Comparison of ENCODE assay signal across 2 cellular contexts in the genomic region with DNA sequence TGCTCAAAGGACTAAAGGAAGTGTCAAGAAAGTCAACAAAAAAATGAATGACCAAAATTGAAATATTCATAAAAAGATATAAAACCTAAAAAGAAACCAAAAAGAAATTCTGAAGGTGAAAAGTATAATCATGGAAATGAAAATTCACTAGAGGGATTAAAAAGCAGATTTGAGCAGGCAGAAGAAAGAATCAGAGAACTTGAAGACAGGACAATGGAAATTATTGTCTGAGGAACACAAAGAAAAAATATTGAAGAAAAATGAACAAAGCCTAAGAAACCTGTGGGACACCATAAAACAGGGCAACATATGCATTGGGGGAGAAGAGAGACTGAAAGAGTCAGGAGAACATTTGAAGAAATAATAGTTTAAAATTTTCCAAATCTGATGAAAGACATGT.
TF ChIP-seq lines count a peak whose summit lies in the region.

No MANE protein-coding gene starts in this region.

TF ChIP-seq in SK-N-SH treated with all-trans-retinoic acid at 6 μM for 48 hours, 23 proteins besides CTCF, POLR2A, EP300 and RAD21 (continued from another document):
- TF ChIP-seq, protein P1, sequence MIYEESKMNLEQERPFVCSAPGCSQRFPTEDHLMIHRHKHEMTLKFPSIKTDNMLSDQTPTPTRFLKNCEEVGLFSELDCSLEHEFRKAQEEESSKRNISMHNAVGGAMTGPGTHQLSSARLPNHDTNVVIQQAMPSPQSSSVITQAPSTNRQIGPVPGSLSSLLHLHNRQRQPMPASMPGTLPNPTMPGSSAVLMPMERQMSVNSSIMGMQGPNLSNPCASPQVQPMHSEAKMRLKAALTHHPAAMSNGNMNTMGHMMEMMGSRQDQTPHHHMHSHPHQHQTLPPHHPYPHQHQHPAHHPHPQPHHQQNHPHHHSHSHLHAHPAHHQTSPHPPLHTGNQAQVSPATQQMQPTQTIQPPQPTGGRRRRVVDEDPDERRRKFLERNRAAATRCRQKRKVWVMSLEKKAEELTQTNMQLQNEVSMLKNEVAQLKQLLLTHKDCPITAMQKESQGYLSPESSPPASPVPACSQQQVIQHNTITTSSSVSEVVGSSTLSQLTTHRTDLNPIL (CRISPR knock-in tag; IDR thresholded peaks at IDR 0.05; ENCODE audit: low read depth) = no peak
- TF ChIP-seq SNAI2 (CRISPR knock-in tag; IDR thresholded peaks at IDR 0.05) = no peak
- TF ChIP-seq, protein P2, sequence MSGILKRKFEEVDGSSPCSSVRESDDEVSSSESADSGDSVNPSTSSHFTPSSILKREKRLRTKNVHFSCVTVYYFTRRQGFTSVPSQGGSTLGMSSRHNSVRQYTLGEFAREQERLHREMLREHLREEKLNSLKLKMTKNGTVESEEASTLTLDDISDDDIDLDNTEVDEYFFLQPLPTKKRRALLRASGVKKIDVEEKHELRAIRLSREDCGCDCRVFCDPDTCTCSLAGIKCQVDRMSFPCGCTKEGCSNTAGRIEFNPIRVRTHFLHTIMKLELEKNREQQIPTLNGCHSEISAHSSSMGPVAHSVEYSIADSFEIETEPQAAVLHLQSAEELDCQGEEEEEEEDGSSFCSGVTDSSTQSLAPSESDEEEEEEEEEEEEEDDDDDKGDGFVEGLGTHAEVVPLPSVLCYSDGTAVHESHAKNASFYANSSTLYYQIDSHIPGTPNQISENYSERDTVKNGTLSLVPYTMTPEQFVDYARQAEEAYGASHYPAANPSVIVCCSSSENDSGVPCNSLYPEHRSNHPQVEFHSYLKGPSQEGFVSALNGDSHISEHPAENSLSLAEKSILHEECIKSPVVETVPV (CRISPR knock-in tag; IDR thresholded peaks at IDR 0.05) = no peak
- peak; percentile 85 for TF ChIP-seq ZFP30 (CRISPR knock-in tag; IDR thresholded peaks at IDR 0.05)
- TF ChIP-seq, protein P3, sequence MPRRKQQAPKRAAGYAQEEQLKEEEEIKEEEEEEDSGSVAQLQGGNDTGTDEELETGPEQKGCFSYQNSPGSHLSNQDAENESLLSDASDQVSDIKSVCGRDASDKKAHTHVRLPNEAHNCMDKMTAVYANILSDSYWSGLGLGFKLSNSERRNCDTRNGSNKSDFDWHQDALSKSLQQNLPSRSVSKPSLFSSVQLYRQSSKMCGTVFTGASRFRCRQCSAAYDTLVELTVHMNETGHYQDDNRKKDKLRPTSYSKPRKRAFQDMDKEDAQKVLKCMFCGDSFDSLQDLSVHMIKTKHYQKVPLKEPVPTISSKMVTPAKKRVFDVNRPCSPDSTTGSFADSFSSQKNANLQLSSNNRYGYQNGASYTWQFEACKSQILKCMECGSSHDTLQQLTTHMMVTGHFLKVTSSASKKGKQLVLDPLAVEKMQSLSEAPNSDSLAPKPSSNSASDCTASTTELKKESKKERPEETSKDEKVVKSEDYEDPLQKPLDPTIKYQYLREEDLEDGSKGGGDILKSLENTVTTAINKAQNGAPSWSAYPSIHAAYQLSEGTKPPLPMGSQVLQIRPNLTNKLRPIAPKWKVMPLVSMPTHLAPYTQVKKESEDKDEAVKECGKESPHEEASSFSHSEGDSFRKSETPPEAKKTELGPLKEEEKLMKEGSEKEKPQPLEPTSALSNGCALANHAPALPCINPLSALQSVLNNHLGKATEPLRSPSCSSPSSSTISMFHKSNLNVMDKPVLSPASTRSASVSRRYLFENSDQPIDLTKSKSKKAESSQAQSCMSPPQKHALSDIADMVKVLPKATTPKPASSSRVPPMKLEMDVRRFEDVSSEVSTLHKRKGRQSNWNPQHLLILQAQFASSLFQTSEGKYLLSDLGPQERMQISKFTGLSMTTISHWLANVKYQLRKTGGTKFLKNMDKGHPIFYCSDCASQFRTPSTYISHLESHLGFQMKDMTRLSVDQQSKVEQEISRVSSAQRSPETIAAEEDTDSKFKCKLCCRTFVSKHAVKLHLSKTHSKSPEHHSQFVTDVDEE (CRISPR knock-in tag; IDR thresholded peaks at IDR 0.05) = no peak
- TF ChIP-seq TCF4 (CRISPR knock-in tag; IDR thresholded peaks at IDR 0.05; ENCODE audit: borderline replicate concordance) = no peak
TF ChIP-seq in SK-N-SH treated with all-trans-retinoic acid at 6 μM for 48 hours: peak in this region for 1.

TF ChIP-seq in SK-N-SH, 30 proteins besides CTCF, POLR2A, EP300 and RAD21 (continued from another document):
- TF ChIP-seq, protein P4, sequence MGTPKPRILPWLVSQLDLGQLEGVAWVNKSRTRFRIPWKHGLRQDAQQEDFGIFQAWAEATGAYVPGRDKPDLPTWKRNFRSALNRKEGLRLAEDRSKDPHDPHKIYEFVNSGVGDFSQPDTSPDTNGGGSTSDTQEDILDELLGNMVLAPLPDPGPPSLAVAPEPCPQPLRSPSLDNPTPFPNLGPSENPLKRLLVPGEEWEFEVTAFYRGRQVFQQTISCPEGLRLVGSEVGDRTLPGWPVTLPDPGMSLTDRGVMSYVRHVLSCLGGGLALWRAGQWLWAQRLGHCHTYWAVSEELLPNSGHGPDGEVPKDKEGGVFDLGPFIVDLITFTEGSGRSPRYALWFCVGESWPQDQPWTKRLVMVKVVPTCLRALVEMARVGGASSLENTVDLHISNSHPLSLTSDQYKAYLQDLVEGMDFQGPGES (IDR thresholded peaks at IDR 0.05; ENCODE audit: low read depth, low read length) = no peak
- TF ChIP-seq, protein P5, sequence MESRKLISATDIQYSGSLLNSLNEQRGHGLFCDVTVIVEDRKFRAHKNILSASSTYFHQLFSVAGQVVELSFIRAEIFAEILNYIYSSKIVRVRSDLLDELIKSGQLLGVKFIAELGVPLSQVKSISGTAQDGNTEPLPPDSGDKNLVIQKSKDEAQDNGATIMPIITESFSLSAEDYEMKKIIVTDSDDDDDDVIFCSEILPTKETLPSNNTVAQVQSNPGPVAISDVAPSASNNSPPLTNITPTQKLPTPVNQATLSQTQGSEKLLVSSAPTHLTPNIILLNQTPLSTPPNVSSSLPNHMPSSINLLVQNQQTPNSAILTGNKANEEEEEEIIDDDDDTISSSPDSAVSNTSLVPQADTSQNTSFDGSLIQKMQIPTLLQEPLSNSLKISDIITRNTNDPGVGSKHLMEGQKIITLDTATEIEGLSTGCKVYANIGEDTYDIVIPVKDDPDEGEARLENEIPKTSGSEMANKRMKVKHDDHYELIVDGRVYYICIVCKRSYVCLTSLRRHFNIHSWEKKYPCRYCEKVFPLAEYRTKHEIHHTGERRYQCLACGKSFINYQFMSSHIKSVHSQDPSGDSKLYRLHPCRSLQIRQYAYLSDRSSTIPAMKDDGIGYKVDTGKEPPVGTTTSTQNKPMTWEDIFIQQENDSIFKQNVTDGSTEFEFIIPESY (IDR thresholded peaks at IDR 0.05; ENCODE audit: borderline replicate concordance, low read depth) = no peak
- no peak for TF ChIP-seq TAF1 (IDR thresholded peaks at IDR 0.05; ENCODE audit: borderline replicate concordance, low read depth, low read length)
- TF ChIP-seq, protein P6, sequence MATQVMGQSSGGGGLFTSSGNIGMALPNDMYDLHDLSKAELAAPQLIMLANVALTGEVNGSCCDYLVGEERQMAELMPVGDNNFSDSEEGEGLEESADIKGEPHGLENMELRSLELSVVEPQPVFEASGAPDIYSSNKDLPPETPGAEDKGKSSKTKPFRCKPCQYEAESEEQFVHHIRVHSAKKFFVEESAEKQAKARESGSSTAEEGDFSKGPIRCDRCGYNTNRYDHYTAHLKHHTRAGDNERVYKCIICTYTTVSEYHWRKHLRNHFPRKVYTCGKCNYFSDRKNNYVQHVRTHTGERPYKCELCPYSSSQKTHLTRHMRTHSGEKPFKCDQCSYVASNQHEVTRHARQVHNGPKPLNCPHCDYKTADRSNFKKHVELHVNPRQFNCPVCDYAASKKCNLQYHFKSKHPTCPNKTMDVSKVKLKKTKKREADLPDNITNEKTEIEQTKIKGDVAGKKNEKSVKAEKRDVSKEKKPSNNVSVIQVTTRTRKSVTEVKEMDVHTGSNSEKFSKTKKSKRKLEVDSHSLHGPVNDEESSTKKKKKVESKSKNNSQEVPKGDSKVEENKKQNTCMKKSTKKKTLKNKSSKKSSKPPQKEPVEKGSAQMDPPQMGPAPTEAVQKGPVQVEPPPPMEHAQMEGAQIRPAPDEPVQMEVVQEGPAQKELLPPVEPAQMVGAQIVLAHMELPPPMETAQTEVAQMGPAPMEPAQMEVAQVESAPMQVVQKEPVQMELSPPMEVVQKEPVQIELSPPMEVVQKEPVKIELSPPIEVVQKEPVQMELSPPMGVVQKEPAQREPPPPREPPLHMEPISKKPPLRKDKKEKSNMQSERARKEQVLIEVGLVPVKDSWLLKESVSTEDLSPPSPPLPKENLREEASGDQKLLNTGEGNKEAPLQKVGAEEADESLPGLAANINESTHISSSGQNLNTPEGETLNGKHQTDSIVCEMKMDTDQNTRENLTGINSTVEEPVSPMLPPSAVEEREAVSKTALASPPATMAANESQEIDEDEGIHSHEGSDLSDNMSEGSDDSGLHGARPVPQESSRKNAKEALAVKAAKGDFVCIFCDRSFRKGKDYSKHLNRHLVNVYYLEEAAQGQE (IDR thresholded peaks at IDR 0.05; ENCODE audit: low read depth, low read length) = no peak
